20 cellular contexts compared by ENCODE assay signal in the genomic region with DNA sequence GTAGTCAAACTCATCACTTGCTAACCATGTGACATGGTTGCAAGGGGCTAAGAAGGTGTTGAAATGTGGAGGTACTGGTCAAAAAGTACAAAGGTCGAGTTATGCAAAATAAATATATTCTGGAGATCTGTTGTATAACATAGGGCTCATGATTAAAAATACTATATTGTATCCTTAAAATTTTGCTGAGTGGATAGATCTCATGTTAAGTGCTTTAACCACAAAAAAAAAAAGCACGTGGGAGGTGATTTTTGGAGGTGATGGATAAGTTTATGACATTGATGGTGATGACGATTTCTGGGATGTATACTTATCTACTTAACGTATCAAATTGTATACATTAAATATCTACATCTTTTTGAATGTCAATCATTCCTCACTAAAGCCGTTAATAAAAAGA.
"Had no signal": no experiment of that assay in that cellular context is flagged by ENCODE, and none has a peak within 500 bp of the region (broad histone marks: within the 10 kb centered on the region; RNA-seq: fewer than 3 reads in every experiment).

No MANE protein-coding gene starts in this region.

- DNase-seq: colonic mucosa; cortex of kidney; dorsolateral prefrontal cortex; effector CD4-positive, alpha-beta T cell; effector memory CD4-positive, alpha-beta T cell; foreskin fibroblast; glutamatergic neuron; head of caudate nucleus; heart right ventricle; hippocampal formation; left cardiac atrium; left lung; left ventricle myocardium superior; lower lobe of right lung; mesenchymal stem cell; mucosa of descending colon; naive B cell; naive thymus-derived CD8-positive, alpha-beta T cell had no signal

- H3K9me3 ChIP-seq: colonic mucosa, esophagus muscularis mucosa, gastroesophageal sphincter, heart right ventricle, left lung, lower lobe of right lung, mucosa of descending colon had no signal

- H3K27ac ChIP-seq: colonic mucosa, dorsolateral prefrontal cortex, esophagus muscularis mucosa, gastroesophageal sphincter, heart right ventricle, left lung, lower lobe of right lung had no signal

- ATAC-seq: gastroesophageal sphincter; heart right ventricle; left cardiac atrium; left lung; left ventricle myocardium superior; lower lobe of right lung; mucosa of descending colon; naive thymus-derived CD8-positive, alpha-beta T cell had no signal

- H3K4me1 ChIP-seq: colonic mucosa, esophagus muscularis mucosa, gastroesophageal sphincter, heart right ventricle, left lung, lower lobe of right lung had no signal

- H3K36me3 ChIP-seq: colonic mucosa, esophagus muscularis mucosa, gastroesophageal sphincter, heart right ventricle, left lung, lower lobe of right lung had no signal

- H3K27me3 ChIP-seq: colonic mucosa, esophagus muscularis mucosa, gastroesophageal sphincter, heart right ventricle, left lung had no signal

- H3K4me3 ChIP-seq: colonic mucosa, dorsolateral prefrontal cortex, esophagus muscularis mucosa, gastroesophageal sphincter, heart right ventricle, left lung, lower lobe of right lung, mucosa of descending colon had no signal
